In genomic region chr13:75091707-75092106, GRCh38 we compare ENCODE assay signal across 1 cellular context.
TF ChIP-seq lines count a peak whose summit lies in the region.

No MANE protein-coding gene starts in this region.

TF ChIP-seq in H1, 55 proteins besides CTCF, POLR2A, EP300 and RAD21 (continued from another document):
- TF ChIP-seq MAX (IDR thresholded peaks at IDR 0.05), result no peak
- TF ChIP-seq FOSL1 (IDR thresholded peaks at IDR 0.05; ENCODE audit: insufficient read depth, low read depth, low read length), result no peak
- TF ChIP-seq MAFK (IDR thresholded peaks at IDR 0.05; ENCODE audit: low read depth, low read length), result no peak
- no peak for TF ChIP-seq RXRA (IDR thresholded peaks at IDR 0.05; ENCODE audit: insufficient read depth, low read depth, low read length)
- TF ChIP-seq SRF (IDR thresholded peaks at IDR 0.05; ENCODE audit: low read depth, low read length), result no peak
- TF ChIP-seq TBP (IDR thresholded peaks at IDR 0.05; ENCODE audit: low read depth, low read length), result no peak
- no peak for TF ChIP-seq BRCA1 (IDR thresholded peaks at IDR 0.05; ENCODE audit: low read depth, low read length)
- TF ChIP-seq KDM5A (IDR thresholded peaks at IDR 0.05; ENCODE audit: low read length), result no peak
- TF ChIP-seq SP4 (IDR thresholded peaks at IDR 0.05; ENCODE audit: low read length), result no peak
- TF ChIP-seq CTBP2 (IDR thresholded peaks at IDR 0.05; ENCODE audit: borderline replicate concordance, insufficient read depth, insufficient read length, low read length), result no peak
- no peak for TF ChIP-seq E2F6 (IDR thresholded peaks at IDR 0.05)
